9 cellular contexts compared by ENCODE assay signal in genomic region chr11:118529584-118530175, GRCh38. TPM values are rescaled to one million over a fixed set of nuclear protein-coding genes. Genes with fewer than 3 reads are reported as not detected.
DNase-seq lines count a peak whose midpoint lies in the region; ATAC-seq and TF ChIP-seq lines count a peak whose summit lies in the region.
"Had no signal": no experiment of that assay in that cellular context is flagged by ENCODE, and none has a peak within 500 bp of the region (broad histone marks: within the 10 kb centered on the region; RNA-seq: fewer than 3 reads in every experiment).

No MANE protein-coding gene starts in this region.

- ATAC-seq in HG03565 (IDR thresholded peaks at IDR 0.05; ENCODE audit: unreplicated experiment) (no peak), GM18907 (IDR thresholded peaks at IDR 0.05; ENCODE audit: unreplicated experiment) (no peak)

- H3F3A ChIP-seq in DOHH2 (ENCODE audit: control insufficient read depth, insufficient read depth) (peaks cover 20% of the 10 kb centered on the region), OCI-LY1 (ENCODE audit: insufficient read depth, low read length) (no peaks in the 10 kb centered on the region)

- H3K4me1 ChIP-seq in DOHH2 (ENCODE audit: control insufficient read depth, low read length) (peaks cover 18% of the 10 kb centered on the region), OCI-LY1 (ENCODE audit: insufficient read depth, low read length, severe bottlenecking) (peaks cover 6% of the 10 kb centered on the region), rectal smooth muscle tissue (ENCODE audit: control insufficient read depth, insufficient read depth, low read length) (peaks cover 8% of the 10 kb centered on the region)

- DNase-seq in epithelial cell of proximal tubule (ENCODE audit: low read depth) (no peak), GM20000 (ENCODE audit: low spot score) (no peak)
- no peak for DNase-seq in stimulated activated CD4-positive, alpha-beta T cell treated with anti-CD3 and anti-CD28 coated beads, Interleukin-2, amount 100 ng/mL, for 24 hours
- DNase-seq: stimulated activated CD4-positive, alpha-beta T cell treated with anti-CD3 and anti-CD28 coated beads, Interleukin-4, amount 100 ng/mL, for 4 hours had no signal

- H3K4me3 ChIP-seq in DOHH2 (ENCODE audit: low read length) (peak overlapping the region; percentile 85), OCI-LY1 (ENCODE audit: low read depth, low read length, poor library complexity, severe bottlenecking) (no peak overlapping the region), epithelial cell of proximal tubule (ENCODE audit: low read depth, low read length) (peak overlapping the region; percentile 82), rectal smooth muscle tissue (ENCODE audit: low read length) (peak overlapping the region; percentile 70)

- no peak overlapping the region for H2AFZ ChIP-seq in OCI-LY1 (ENCODE audit: low read length)

- H3K9ac ChIP-seq in OCI-LY1 (ENCODE audit: low read length) (no peak overlapping the region), rectal smooth muscle tissue (ENCODE audit: low read length) (no peak overlapping the region)

- H3K9me3 ChIP-seq in DOHH2 (ENCODE audit: control insufficient read depth, insufficient read depth, low read length) (no peaks in the 10 kb centered on the region), OCI-LY1 (ENCODE audit: low read length) (no peaks in the 10 kb centered on the region)

- H3K36me3 ChIP-seq in DOHH2 (ENCODE audit: control insufficient read depth, low read length) = peaks cover 5% of the 10 kb centered on the region
- H3K36me3 ChIP-seq in OCI-LY1 (ENCODE audit: insufficient read depth, low read length) = peaks cover 5% of the 10 kb centered on the region; the same call in 1 of the 2 replicates
- H3K36me3 ChIP-seq in rectal smooth muscle tissue (ENCODE audit: control insufficient read depth, insufficient read depth, low read length) = no peaks in the 10 kb centered on the region

- H3K27me3 ChIP-seq in DOHH2 (ENCODE audit: control insufficient read depth, low read length) (0 out of 2 replicates have a peak, but pooled peaks cover 3% of the 10 kb centered on the region), OCI-LY1 (ENCODE audit: insufficient read depth, low read length) (no peaks in the 10 kb centered on the region), rectal smooth muscle tissue (ENCODE audit: control insufficient read depth, insufficient read depth, low read length) (no peaks in the 10 kb centered on the region)

- TF ChIP-seq CTCF in DOHH2 (IDR thresholded peaks at IDR 0.05; ENCODE audit: low read depth, low read length, poor library complexity, severe bottlenecking) = no peak
- TF ChIP-seq CTCF in OCI-LY1 (IDR thresholded peaks at IDR 0.05; ENCODE audit: low read length) = no peak
- no peak for TF ChIP-seq CTCF in epithelial cell of proximal tubule (conservative IDR thresholded peaks at IDR 0.05; ENCODE audit: low read depth, low read length)
- no peak for TF ChIP-seq CTCF in GM20000 (IDR thresholded peaks at IDR 0.05; ENCODE audit: extremely low read depth, missing control alignments)

- H3K4me2 ChIP-seq in DOHH2 (ENCODE audit: low read length) = peak overlapping the region; percentile 77
- peak overlapping the region; percentile 60; the same call in 1 of the 2 replicates for H3K4me2 ChIP-seq in OCI-LY1 (ENCODE audit: low read length)

- H3K9me2 ChIP-seq in DOHH2 (replicated peaks; ENCODE audit: control insufficient read depth, low read length) (no peaks in the 10 kb centered on the region), OCI-LY1 (ENCODE audit: low read depth, low read length) (no peaks in the 10 kb centered on the region)

- H3K79me2 ChIP-seq in DOHH2 (ENCODE audit: control insufficient read depth, low read length) (no peaks in the 10 kb centered on the region), OCI-LY1 (ENCODE audit: insufficient read depth, low read length) (no peaks in the 10 kb centered on the region)

- H3K27ac ChIP-seq in DOHH2 (ENCODE audit: low read depth, low read length) (no peak overlapping the region), OCI-LY1 (ENCODE audit: low read depth, low read length, poor library complexity, severe bottlenecking) (no peak overlapping the region), rectal smooth muscle tissue (ENCODE audit: low read depth, low read length) (no peak overlapping the region)

- no peaks in the 10 kb centered on the region for H4K20me1 ChIP-seq in DOHH2 (ENCODE audit: control insufficient read depth, insufficient read depth, low read depth, low read length)
- H4K20me1 ChIP-seq in OCI-LY1 (ENCODE audit: insufficient read depth, low read length) = no peaks in the 10 kb centered on the region

RNA-seq across cellular contexts. Expression of gene TMEM25, which starts 1.3 kb away (rescaled TPM):
- total RNA-seq in epithelial cell of proximal tubule = 25.4 and 40.5 TPM in 2 replicates

RNA-seq across cellular contexts. Expression of gene TTC36, which starts 2.4 kb away (rescaled TPM):
- total RNA-seq in epithelial cell of proximal tubule = 1.6 TPM in 1 of 2 replicates, not detected in the other

RNA-seq across cellular contexts. Expression of gene IFT46, which starts 36.1 kb away (rescaled TPM):
- total RNA-seq in epithelial cell of proximal tubule = 13.5 and 15.8 TPM in 2 replicates

RNA-seq across cellular contexts. Expression of gene ARCN1, which starts 42.5 kb away (rescaled TPM):
- 88.7 and 111 TPM in 2 replicates for total RNA-seq in epithelial cell of proximal tubule
